18 cellular contexts compared by ENCODE assay signal in genomic region chr11:115052601-115053000, GRCh38.
"Had no signal": no experiment of that assay in that cellular context is flagged by ENCODE, and none has a peak within 500 bp of the region (broad histone marks: within the 10 kb centered on the region; RNA-seq: fewer than 3 reads in every experiment).

No MANE protein-coding gene starts in this region.

- ATAC-seq: T-cell had no signal

- H3K9me3 ChIP-seq: SK-N-SH had no signal

- DNase-seq: KBM-7, MV-4-11, NCI-H1048, NCI-H1105, NCI-H1417, NCI-H1436 treated with DMSO at 0.1 percent for 48 hours, NCI-H1694, NCI-H187 treated with DMSO at 0.1 percent for 48 hours, NCI-H2029 treated with DMSO at 0.1 percent for 48 hours, NCI-H226, NCI-H510A treated with DMSO at 0.1 percent for 48 hours, NCI-H526, RPMI8226, SHP77, SK-N-SH, SW 1271, T-cell had no signal

- H3K27ac ChIP-seq: HL-60 had no signal

- H3K9ac ChIP-seq: SK-N-SH had no signal

- H3K4me2 ChIP-seq: SK-N-SH had no signal
